23 cellular contexts compared by ENCODE assay signal in the genomic region with DNA sequence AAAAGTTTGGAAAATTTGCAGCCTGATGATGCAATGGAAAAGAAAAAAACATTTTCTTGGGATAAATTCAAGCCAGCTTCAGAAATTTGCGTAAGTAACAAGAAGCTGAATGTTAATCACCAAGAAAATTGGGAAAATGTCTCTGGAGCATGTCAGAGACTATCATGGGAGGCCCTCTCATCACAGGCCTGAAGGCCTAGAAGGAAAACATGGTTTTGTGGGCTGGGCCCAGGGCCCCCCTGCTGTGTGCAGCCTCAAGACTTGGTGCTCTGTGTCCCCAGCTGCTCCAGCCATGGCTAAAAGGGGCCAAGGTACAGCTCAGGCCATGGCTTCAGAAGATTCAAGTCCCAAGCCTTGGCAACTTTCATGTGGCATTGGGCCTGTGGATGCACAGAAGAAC.
"Had no signal": no experiment of that assay in that cellular context is flagged by ENCODE, and none has a peak within 500 bp of the region (broad histone marks: within the 10 kb centered on the region; RNA-seq: fewer than 3 reads in every experiment).

No MANE protein-coding gene starts in this region.

- DNase-seq: colonic mucosa; effector CD4-positive, alpha-beta T cell; endodermal cell; erythroblast; foreskin keratinocyte; immature natural killer cell; left lung; mesenchymal stem cell; midbrain; nucleus accumbens; psoas muscle; retina; small intestine; stimulated activated CD4-positive, alpha-beta T cell treated with anti-CD3 and anti-CD28 coated beads, Interleukin-12 subunit alpha, Interleukin-12 subunit beta, amount 100 ng/mL, for 4 hours; stimulated activated naive CD4-positive, alpha-beta T cell; stomach; substantia nigra; transverse colon had no signal

- H2AFZ ChIP-seq: neural progenitor cell, parathyroid adenoma had no signal

- H3K27me3 ChIP-seq: colonic mucosa, foreskin keratinocyte, left lung, neural progenitor cell, stomach, transverse colon had no signal

- H3K9me3 ChIP-seq: colonic mucosa, left lung, psoas muscle, stomach, thoracic aorta, transverse colon had no signal

- ATAC-seq: foreskin keratinocyte; left lung; natural killer cell treated with Interleukin-12 subunit alpha and Interleukin-12 subunit beta and Interleukin-15 and Interleukin-18, amount 100 ng/mL, for 72 hours had no signal

- H3K4me2 ChIP-seq: neural progenitor cell had no signal

- H3K27ac ChIP-seq: colonic mucosa, foreskin keratinocyte, left lung, neural progenitor cell, parathyroid adenoma, psoas muscle, stomach, thoracic aorta, transverse colon had no signal

- H3K4me1 ChIP-seq: colonic mucosa, foreskin keratinocyte, left lung, neural progenitor cell, parathyroid adenoma, psoas muscle, stomach, transverse colon had no signal

- H3K36me3 ChIP-seq: colonic mucosa, left lung, neural progenitor cell, stomach, thoracic aorta, transverse colon had no signal

- H3K79me2 ChIP-seq: parathyroid adenoma had no signal

- H3K4me3 ChIP-seq: colonic mucosa, left lung, lung, neural progenitor cell, psoas muscle, stomach, thoracic aorta, transverse colon had no signal
